ENCODE assay signal across 8 cellular contexts in genomic region chr3:159988617-159989251, GRCh38. TPM values are rescaled to one million over a fixed set of nuclear protein-coding genes. Genes with fewer than 3 reads are reported as not detected.
DNase-seq lines count a peak whose midpoint lies in the region; ATAC-seq and TF ChIP-seq lines count a peak whose summit lies in the region.

IL12A (plus strand) TSS chr3:159988835.

- H3K56ac ChIP-seq in mesendoderm (ENCODE audit: low read length), result peak within 1 kb of the TSS; percentile 40

- intact Hi-C loops in activated CD4-positive, alpha-beta memory T cell treated with anti-CD3 and anti-CD28 coated beads for 36 hours (cut with micrococcal nuclease), result loop anchor here (1.0 to 5.0 kb wide), 4 partner anchors 14 to 414 kb away; no protein-coding TSS in a partner anchor

- no peak within 1 kb of the TSS for H2BK5ac ChIP-seq in mesendoderm (ENCODE audit: low read length)

- H2BK120ac ChIP-seq in mesendoderm (ENCODE audit: low read depth, low read length), result no peak within 1 kb of the TSS

- peak within 1 kb of the TSS; percentile 27 for H3K9ac ChIP-seq in mesendoderm (ENCODE audit: low read length)

- no peaks in the 10 kb centered on the region for H3K27me3 ChIP-seq in mesendoderm (ENCODE audit: insufficient read depth, low read length, poor library complexity)

- H4K8ac ChIP-seq in mesendoderm (ENCODE audit: low read depth, low read length), result no peak within 1 kb of the TSS

- DNase-seq in AG04449 (ENCODE audit: low read depth, low spot score), result no peak
- peak; percentile 10 for DNase-seq in NCI-H345 treated with DMSO at 0.1 percent for 48 hours (lab: John Stamatoyannopoulos, UW; ENCODE audit: unreplicated experiment)
- peak; percentile 87 for DNase-seq in activated CD4-positive, alpha-beta memory T cell treated with anti-CD3 and anti-CD28 coated beads for 36 hours
- peak; percentile 71 for DNase-seq in effector CD4-positive, alpha-beta T cell
- DNase-seq in mesendoderm, result peak; percentile 76
- DNase-seq in stimulated activated CD8-positive, alpha-beta memory T cell treated with anti-CD3 and anti-CD28 coated beads, Interleukin-15, amount 100 ng/mL, for 1 hour (ENCODE audit: low read depth), result peak; percentile 73

- H2BK15ac ChIP-seq in mesendoderm (replicated peaks; ENCODE audit: low read depth), result no peak within 1 kb of the TSS

- no peaks in the 10 kb centered on the region for H3K36me3 Mint-ChIP-seq in activated CD4-positive, alpha-beta memory T cell treated with anti-CD3 and anti-CD28 coated beads for 36 hours

- no peak within 1 kb of the TSS for H2AK5ac ChIP-seq in mesendoderm (ENCODE audit: low read length)

- peaks cover 17% of the 10 kb centered on the region for H3K4me1 Mint-ChIP-seq in activated CD4-positive, alpha-beta memory T cell treated with anti-CD3 and anti-CD28 coated beads for 36 hours (ENCODE audit: low read depth)

- peak within 1 kb of the TSS; percentile 16 for H3K4me2 ChIP-seq in mesendoderm (ENCODE audit: low read length)

- no peak within 1 kb of the TSS for H3K27ac Mint-ChIP-seq in activated CD4-positive, alpha-beta memory T cell treated with anti-CD3 and anti-CD28 coated beads for 36 hours

- no peak within 1 kb of the TSS for H3K18ac ChIP-seq in mesendoderm (ENCODE audit: low read length)

- POLR2A ChIA-PET in AG04449 (lab: Yijun Ruan, JAX), result interaction anchor here (0.7 kb wide), 1 partner anchor 74 kb away, joined by 3 read pairs; no protein-coding TSS in a partner anchor
- POLR2A ChIA-PET in activated CD4-positive, alpha-beta memory T cell treated with anti-CD3 and anti-CD28 coated beads for 36 hours (lab: Charles Lee), result interaction anchor here (1.5 kb wide), 1 partner anchor 411 kb away, joined by 4 read pairs; no protein-coding TSS in a partner anchor

- TF ChIP-seq CTCF in AG04449 (IDR thresholded peaks at IDR 0.05; ENCODE audit: insufficient read depth, low read length, missing control alignments), result peak; percentile 98

- H3K9me3 Mint-ChIP-seq in activated CD4-positive, alpha-beta memory T cell treated with anti-CD3 and anti-CD28 coated beads for 36 hours, result no peaks in the 10 kb centered on the region

- no peak within 1 kb of the TSS for H3K4ac ChIP-seq in mesendoderm (ENCODE audit: low read depth, low read length)

- ATAC-seq in GM18519 (IDR thresholded peaks at IDR 0.05; ENCODE audit: low FRiP score, unreplicated experiment), result peak; percentile 85
- peak; percentile 97 for ATAC-seq in HG03025 (IDR thresholded peaks at IDR 0.05; ENCODE audit: low FRiP score, unreplicated experiment)

- no peaks in the 10 kb centered on the region for H3K36me3 ChIP-seq in mesendoderm (ENCODE audit: control insufficient read depth, insufficient read depth, low read length)

- H4K5ac ChIP-seq in mesendoderm (ENCODE audit: low read length), result no peak within 1 kb of the TSS

- H3K4me3 ChIP-seq in AG04449 (ENCODE audit: low read depth, low read length) (peak within 1 kb of the TSS; percentile 66), mesendoderm (ENCODE audit: low read length) (peak within 1 kb of the TSS; percentile 26)

- no peaks in the 10 kb centered on the region for H3K79me2 ChIP-seq in mesendoderm (ENCODE audit: control insufficient read depth, insufficient read depth, low read length)

- WGBS in mesendoderm (ENCODE audit: extremely low coverage, insufficient coverage, low lambda C conversion rate), result no CpG with 5 or more reads among the region's 54 CpGs

- no peak within 1 kb of the TSS for H3K23ac ChIP-seq in mesendoderm (ENCODE audit: low read length)

- CTCF ChIA-PET in AG04449 (lab: Yijun Ruan, JAX), result interaction anchor here (0.6 to 12.0 kb wide), 43 partner anchors 8 to 727 kb away, joined by 3 to 301 read pairs (median 6); partner anchors contain the start of gene SCHIP1
- CTCF ChIA-PET in activated CD4-positive, alpha-beta memory T cell treated with anti-CD3 and anti-CD28 coated beads for 36 hours (lab: Charles Lee), result interaction anchor here (0.7 to 7.5 kb wide), 31 partner anchors 10 to 467 kb away, joined by 3 to 105 read pairs (median 3); no protein-coding TSS in a partner anchor

- H3K27ac ChIP-seq in mesendoderm (ENCODE audit: low read depth, low read length), result no peak within 1 kb of the TSS

- H3K27me3 Mint-ChIP-seq in activated CD4-positive, alpha-beta memory T cell treated with anti-CD3 and anti-CD28 coated beads for 36 hours, result no peaks in the 10 kb centered on the region

- no peaks in the 10 kb centered on the region for H3K79me1 ChIP-seq in mesendoderm (ENCODE audit: low read length)

- no peaks in the 10 kb centered on the region for H3K4me1 ChIP-seq in mesendoderm (ENCODE audit: control insufficient read depth, low read depth, low read length)

- peak within 1 kb of the TSS; percentile 62 for H3K4me3 Mint-ChIP-seq in activated CD4-positive, alpha-beta memory T cell treated with anti-CD3 and anti-CD28 coated beads for 36 hours

RNA-seq across cellular contexts. Expression of gene IL12A, which starts in this region (rescaled TPM):
- total RNA-seq in activated CD4-positive, alpha-beta memory T cell treated with anti-CD3 and anti-CD28 coated beads for 36 hours, result not detected
- 0.35 TPM for polyA plus RNA-seq in mesendoderm (2013, experiment 1 of 2)
- polyA plus RNA-seq in mesendoderm (2013, experiment 2 of 2), result 0.36 TPM

Comparison
In these comparisons a context has a peak if more than half of its experiments do, and no peak if none do; other contexts are left out.
1. Peak in DNase-seq in activated CD4-positive, alpha-beta memory T cell treated with anti-CD3 and anti-CD28 coated beads for 36 hours; RNA of the gene not detected or under 1 TPM.